Comparison of ENCODE assay signal across 16 cellular contexts in genomic region chr1:229034246-229034645, GRCh38.
A peak's percentile ranks its signal among the peaks of the same experiment; 100 is the strongest.
DNase-seq lines count a peak whose midpoint lies in the region; ATAC-seq, FAIRE-seq and TF ChIP-seq lines count a peak whose summit lies in the region.
"Had no signal": no experiment of that assay in that cellular context is flagged by ENCODE, and none has a peak within 500 bp of the region (broad histone marks: within the 10 kb centered on the region; RNA-seq: fewer than 3 reads in every experiment).

No MANE protein-coding gene starts in this region.

- H2AFZ ChIP-seq in H1 (ENCODE audit: low read length): no peak overlapping the region

- H3K4ac ChIP-seq in H1 (replicated peaks; ENCODE audit: insufficient read length, low read depth, low read length): no peak overlapping the region

- H3K9ac ChIP-seq in H1 (replicated peaks in 1 of 4; ENCODE audit: extremely low read depth in 1 of 4, low read depth in 3 of 4, low read length in 3 of 4): no peak overlapping the region
- H3K9ac ChIP-seq: BLaER1 had no signal

- peaks cover 7% of the 10 kb centered on the region for H3K36me3 Mint-ChIP-seq in activated CD8-positive, alpha-beta T cell treated with anti-CD3 and anti-CD28 coated beads, Interleukin-2, amount 10 ng/mL, durations not matched to agents 7 days and 5 days (ENCODE audit: low read depth)
- no peaks in the 10 kb centered on the region for H3K36me3 Mint-ChIP-seq in activated CD8-positive, alpha-beta T cell treated with anti-CD3 and anti-CD28 coated beads for 36 hours (ENCODE audit: low read depth)
- no peaks in the 10 kb centered on the region for H3K36me3 Mint-ChIP-seq in nephron (ENCODE audit: low read depth)
- H3K36me3 Mint-ChIP-seq in activated T-helper 2 cell treated with anti-CD3 and anti-CD28 coated beads, Interferon-gamma antibody, Interleukin-2, Interleukin-4, amounts not matched to agents 10 μg/mL and 5 μg/mL and 100 μg/mL, durations not matched to agents 14 hours and 24 hours and 36 hours (ENCODE audit: low read depth): no peaks in the 10 kb centered on the region

- TF ChIP-seq CTCF in activated CD8-positive, alpha-beta T cell treated with anti-CD3 and anti-CD28 coated beads for 36 hours (IDR thresholded peaks at IDR 0.05): no peak
- TF ChIP-seq CTCF in H1 (IDR thresholded peaks at IDR 0.05; ENCODE audit: control extremely low read depth in 1 of 3, insufficient read depth in 1 of 3, low read depth in 1 of 3, low read length in 3 of 3) (no peak), nephron (IDR thresholded peaks at IDR 0.05; ENCODE audit: unreplicated experiment in 3 of 3) (no peak)

- no peak for TF ChIP-seq RAD21 in H1 (IDR thresholded peaks at IDR 0.05 in 1 of 2, conservative IDR thresholded peaks at IDR 0.05 in 1 of 2; ENCODE audit: low read depth in 2 of 2, low read length in 2 of 2)

- TF ChIP-seq EP300 in H1 (IDR thresholded peaks at IDR 0.05; ENCODE audit: borderline replicate concordance in 1 of 2, low read depth in 2 of 2, low read length in 2 of 2): no peak

- peaks cover 2 to 8% (median 7%) of the 10 kb centered on the region in 4 experiments; a peak in 6 of 7 replicates for H3K4me1 ChIP-seq in H1 (replicated peaks in 1 of 4; ENCODE audit: control insufficient read depth in 3 of 4, insufficient read depth in 4 of 4, low read length in 3 of 4)
- no peaks in the 10 kb centered on the region for H3K4me1 ChIP-seq in aorta (ENCODE audit: control insufficient read depth in 1 of 2, insufficient read depth in 2 of 2, low read length in 2 of 2)

- intact Hi-C loops in activated CD8-positive, alpha-beta T cell treated with anti-CD3 and anti-CD28 coated beads for 36 hours (cut with micrococcal nuclease): no loop called here
- intact Hi-C loops in aorta (cut with DNase I): no loop called here
- intact Hi-C loops in activated T-helper 2 cell treated with anti-CD3 and anti-CD28 coated beads, Interferon-gamma antibody, Interleukin-2, Interleukin-4, amounts not matched to agents 10 μg/mL and 5 μg/mL and 100 μg/mL, durations not matched to agents 14 hours and 24 hours and 36 hours (cut with micrococcal nuclease): no loop called here

- CTCF ChIA-PET in activated CD8-positive, alpha-beta T cell treated with anti-CD3 and anti-CD28 coated beads, Interleukin-2, amount 10 ng/mL, durations not matched to agents 7 days and 5 days (lab: Charles Lee): interaction anchor here (1.3 kb wide), 1 partner anchor 15 kb away, joined by 3 read pairs; no protein-coding TSS in a partner anchor
- CTCF ChIA-PET in activated CD8-positive, alpha-beta T cell treated with anti-CD3 and anti-CD28 coated beads for 36 hours (lab: Charles Lee): interaction anchor here (1.2 to 2.0 kb wide), 4 partner anchors 13 to 370 kb away, joined by 3 to 5 read pairs (median 4); no protein-coding TSS in a partner anchor
- CTCF ChIA-PET in H1 (lab: Charles Lee; ENCODE audit: partially characterized antibody): interaction anchor here (0.6 to 2.0 kb wide), 7 partner anchors 19 to 372 kb away, joined by 3 to 7 read pairs (median 6); no protein-coding TSS in a partner anchor

- H3K27me3 ChIP-seq in H1 (replicated peaks in 1 of 4; ENCODE audit: control insufficient read depth in 3 of 4, extremely low read depth in 1 of 4, insufficient read depth in 3 of 4, low read length in 3 of 4) (peaks cover 0 to 3% (median 0%) of the 10 kb centered on the region in 4 experiments; a peak in 3 of 7 replicates), aorta (ENCODE audit: control insufficient read depth in 1 of 2, insufficient read depth in 2 of 2, low read length in 1 of 2) (no peaks in the 10 kb centered on the region)

- H2BK20ac ChIP-seq in H1 (ENCODE audit: low read length): no peak overlapping the region

- H2AK5ac ChIP-seq in H1 (ENCODE audit: low read depth, low read length): no peak overlapping the region

- no peaks in the 10 kb centered on the region for H3K79me2 ChIP-seq in H1 (ENCODE audit: control insufficient read depth in 1 of 2, insufficient read depth in 2 of 2, low read length in 2 of 2)

- H3K36me3 ChIP-seq in H1 (ENCODE audit: control insufficient read depth in 2 of 4, insufficient read depth in 4 of 4, low read length in 3 of 4) (no peaks in the 10 kb centered on the region), aorta (ENCODE audit: control insufficient read depth in 1 of 2, insufficient read depth in 2 of 2, low read length in 1 of 2) (no peaks in the 10 kb centered on the region)
- H3K36me3 ChIP-seq: BLaER1 had no signal

- H3K18ac ChIP-seq in H1 (ENCODE audit: extremely low read depth, low read length): no peak overlapping the region

- H3K79me1 ChIP-seq in H1 (ENCODE audit: low read depth, low read length): no peaks in the 10 kb centered on the region

- H4K8ac ChIP-seq in H1 (ENCODE audit: extremely low read depth, insufficient read depth, low read length): no peak overlapping the region

- H3K27ac ChIP-seq in H1 (ENCODE audit: low read depth, low read length): no peak overlapping the region
- H3K27ac ChIP-seq in aorta (ENCODE audit: low read depth in 1 of 2, low read length in 2 of 2): no peak overlapping the region
- H3K27ac ChIP-seq: 22Rv1, BLaER1 had no signal

- H3K27ac Mint-ChIP-seq in activated CD8-positive, alpha-beta T cell treated with anti-CD3 and anti-CD28 coated beads, Interleukin-2, amount 10 ng/mL, durations not matched to agents 7 days and 5 days: peak overlapping the region; percentile 40
- no peak overlapping the region for H3K27ac Mint-ChIP-seq in activated CD8-positive, alpha-beta T cell treated with anti-CD3 and anti-CD28 coated beads for 36 hours
- H3K27ac Mint-ChIP-seq in nephron: peak overlapping the region; percentile 82 to 90 (median 89)
- no peak overlapping the region for H3K27ac Mint-ChIP-seq in activated T-helper 2 cell treated with anti-CD3 and anti-CD28 coated beads, Interferon-gamma antibody, Interleukin-2, Interleukin-4, amounts not matched to agents 10 μg/mL and 5 μg/mL and 100 μg/mL, durations not matched to agents 14 hours and 24 hours and 36 hours
- H3K27ac Mint-ChIP-seq: GM23338, H9 had no signal

- H3K14ac ChIP-seq in H1 (ENCODE audit: insufficient read length): no peak overlapping the region

- H2BK12ac ChIP-seq in H1 (ENCODE audit: low read depth, low read length): no peak overlapping the region

- H4K5ac ChIP-seq in H1 (ENCODE audit: insufficient read length, low read depth, low read length): no peak overlapping the region

- H3K4me3 ChIP-seq in H1 (ENCODE audit: extremely low read depth in 1 of 4, insufficient read depth in 2 of 4, low read depth in 3 of 4, low read length in 4 of 4): no peak overlapping the region
- no peak overlapping the region for H3K4me3 ChIP-seq in aorta (ENCODE audit: low read length in 2 of 2)
- H3K4me3 ChIP-seq: BLaER1, GM12878, GM23338 had no signal

- TF ChIP-seq POLR2A in H1 (IDR thresholded peaks at IDR 0.05; ENCODE audit: control extremely low read depth in 1 of 2, low read depth in 2 of 2, low read length in 2 of 2): no peak

- no peak for ATAC-seq in activated CD8-positive, alpha-beta T cell treated with anti-CD3 and anti-CD28 coated beads, Interleukin-2, amount 10 ng/mL, durations not matched to agents 7 days and 5 days
- no peak for ATAC-seq in activated CD8-positive, alpha-beta T cell treated with anti-CD3 and anti-CD28 coated beads for 36 hours
- peak; percentile 42 for ATAC-seq in aorta (ENCODE audit: low FRiP score)
- ATAC-seq in HG03460 (IDR thresholded peaks at IDR 0.05; ENCODE audit: unreplicated experiment): no peak
- ATAC-seq: GM23338 had no signal

- no peak overlapping the region for H2BK120ac ChIP-seq in H1 (replicated peaks; ENCODE audit: low read depth, low read length)

- POLR2A ChIA-PET in activated CD8-positive, alpha-beta T cell treated with anti-CD3 and anti-CD28 coated beads, Interleukin-2, amount 10 ng/mL, durations not matched to agents 7 days and 5 days (lab: Charles Lee): interaction anchor here (0.7 kb wide), 1 partner anchor 13 kb away, joined by 3 read pairs; no protein-coding TSS in a partner anchor
- POLR2A ChIA-PET in activated CD8-positive, alpha-beta T cell treated with anti-CD3 and anti-CD28 coated beads for 36 hours (lab: Charles Lee): no interaction called here
- POLR2A ChIA-PET in H1 (lab: Charles Lee; ENCODE audit: partially characterized antibody): interaction anchor here (1.7 kb wide), 1 partner anchor 60 kb away, joined by 5 read pairs; no protein-coding TSS in a partner anchor

- no peak for FAIRE-seq in H1 (lab: Jason Lieb, UNC)
- FAIRE-seq: GM12878, GM18507 had no signal

- WGBS in H1 (ENCODE audit: extremely low coverage in 1 of 2, insufficient coverage in 1 of 2, insufficient read length in 1 of 2, insufficient replicate concordance in 2 of 2, low coverage in 1 of 2, low lambda C conversion rate in 2 of 2, missing lambda C conversion rate in 1 of 2), 2 experiments: 87% methylated on average over 2 of the region's 2 CpGs; no CpG with 5 or more reads in 1 of the 2 experiments
- 39 to 45% methylated on average over 2 of the region's 2 CpGs for WGBS in aorta, 2 donors

- H4K91ac ChIP-seq in H1 (replicated peaks; ENCODE audit: insufficient read length, low read length): peak overlapping the region; percentile 12

- no peak for DNase-seq in activated CD8-positive, alpha-beta T cell treated with anti-CD3 and anti-CD28 coated beads, Interleukin-2, amount 10 ng/mL, durations not matched to agents 7 days and 5 days
- no peak for DNase-seq in activated CD8-positive, alpha-beta T cell treated with anti-CD3 and anti-CD28 coated beads for 36 hours
- DNase-seq in H1 (ENCODE audit: low read depth in 1 of 2, low spot score in 2 of 2) (no peak), aorta (no peak), A172 (ENCODE audit: low spot score) (no peak)
- DNase-seq in activated T-helper 2 cell treated with anti-CD3 and anti-CD28 coated beads, Interferon-gamma antibody, Interleukin-2, Interleukin-4, amounts not matched to agents 10 μg/mL and 5 μg/mL and 100 μg/mL, durations not matched to agents 14 hours and 24 hours and 36 hours (ENCODE audit: low spot score): no peak
- DNase-seq: AML-193, DMS79, H9 had no signal

- no peaks in the 10 kb centered on the region for H3K9me3 Mint-ChIP-seq in activated CD8-positive, alpha-beta T cell treated with anti-CD3 and anti-CD28 coated beads, Interleukin-2, amount 10 ng/mL, durations not matched to agents 7 days and 5 days (ENCODE audit: insufficient read depth)
- no peaks in the 10 kb centered on the region for H3K9me3 Mint-ChIP-seq in activated CD8-positive, alpha-beta T cell treated with anti-CD3 and anti-CD28 coated beads for 36 hours
- peaks cover 5% of the 10 kb centered on the region for H3K9me3 Mint-ChIP-seq in nephron
- H3K9me3 Mint-ChIP-seq in activated T-helper 2 cell treated with anti-CD3 and anti-CD28 coated beads, Interferon-gamma antibody, Interleukin-2, Interleukin-4, amounts not matched to agents 10 μg/mL and 5 μg/mL and 100 μg/mL, durations not matched to agents 14 hours and 24 hours and 36 hours: no peaks in the 10 kb centered on the region
- H3K9me3 Mint-ChIP-seq: GM23338, H9 had no signal

- H3K56ac ChIP-seq in H1 (replicated peaks; ENCODE audit: insufficient read length, low read depth, low read length): no peak overlapping the region

- H3K4me3 Mint-ChIP-seq in activated CD8-positive, alpha-beta T cell treated with anti-CD3 and anti-CD28 coated beads, Interleukin-2, amount 10 ng/mL, durations not matched to agents 7 days and 5 days: no peak overlapping the region
- H3K4me3 Mint-ChIP-seq in activated CD8-positive, alpha-beta T cell treated with anti-CD3 and anti-CD28 coated beads for 36 hours: no peak overlapping the region
- no peak overlapping the region for H3K4me3 Mint-ChIP-seq in nephron
- no peak overlapping the region for H3K4me3 Mint-ChIP-seq in activated T-helper 2 cell treated with anti-CD3 and anti-CD28 coated beads, Interferon-gamma antibody, Interleukin-2, Interleukin-4, amounts not matched to agents 10 μg/mL and 5 μg/mL and 100 μg/mL, durations not matched to agents 14 hours and 24 hours and 36 hours (ENCODE audit: low read depth)
- H3K4me3 Mint-ChIP-seq: GM23338, H9 had no signal

- no peak overlapping the region for H3K23ac ChIP-seq in H1 (ENCODE audit: insufficient read length)

- H3K4me2 ChIP-seq in H1 (ENCODE audit: insufficient read depth in 1 of 2, low read depth in 2 of 2, low read length in 2 of 2): no peak overlapping the region
- H3K4me2 ChIP-seq: GM23338 had no signal

- peaks cover 44% of the 10 kb centered on the region for H3K4me1 Mint-ChIP-seq in activated CD8-positive, alpha-beta T cell treated with anti-CD3 and anti-CD28 coated beads, Interleukin-2, amount 10 ng/mL, durations not matched to agents 7 days and 5 days (ENCODE audit: low read depth)
- peaks cover 30% of the 10 kb centered on the region for H3K4me1 Mint-ChIP-seq in activated CD8-positive, alpha-beta T cell treated with anti-CD3 and anti-CD28 coated beads for 36 hours (ENCODE audit: low read depth)
- H3K4me1 Mint-ChIP-seq in nephron: peaks cover 57% of the 10 kb centered on the region
- peaks cover 5% of the 10 kb centered on the region for H3K4me1 Mint-ChIP-seq in activated T-helper 2 cell treated with anti-CD3 and anti-CD28 coated beads, Interferon-gamma antibody, Interleukin-2, Interleukin-4, amounts not matched to agents 10 μg/mL and 5 μg/mL and 100 μg/mL, durations not matched to agents 14 hours and 24 hours and 36 hours (ENCODE audit: low read depth)

- no peaks in the 10 kb centered on the region for H4K20me1 ChIP-seq in H1 (replicated peaks in 1 of 2; ENCODE audit: control insufficient read depth in 1 of 2, insufficient read depth in 2 of 2, low read length in 2 of 2)

- no peaks in the 10 kb centered on the region for H3K9me3 ChIP-seq in H1 (ENCODE audit: insufficient read depth in 2 of 2, low read depth in 1 of 2, low read length in 1 of 2)
- no peaks in the 10 kb centered on the region for H3K9me3 ChIP-seq in aorta (ENCODE audit: control insufficient read depth, low read length)
- H3K9me3 ChIP-seq: BLaER1 had no signal

- no peak overlapping the region for H2BK5ac ChIP-seq in H1 (ENCODE audit: low read depth, low read length)

- peaks cover 28% of the 10 kb centered on the region for H3K27me3 Mint-ChIP-seq in activated CD8-positive, alpha-beta T cell treated with anti-CD3 and anti-CD28 coated beads, Interleukin-2, amount 10 ng/mL, durations not matched to agents 7 days and 5 days (ENCODE audit: low read depth)
- peaks cover 9% of the 10 kb centered on the region for H3K27me3 Mint-ChIP-seq in activated CD8-positive, alpha-beta T cell treated with anti-CD3 and anti-CD28 coated beads for 36 hours
- peaks cover 23% of the 10 kb centered on the region for H3K27me3 Mint-ChIP-seq in nephron (ENCODE audit: low read depth)
- peaks cover 36% of the 10 kb centered on the region for H3K27me3 Mint-ChIP-seq in activated T-helper 2 cell treated with anti-CD3 and anti-CD28 coated beads, Interferon-gamma antibody, Interleukin-2, Interleukin-4, amounts not matched to agents 10 μg/mL and 5 μg/mL and 100 μg/mL, durations not matched to agents 14 hours and 24 hours and 36 hours (ENCODE audit: low read depth)

- H3K23me2 ChIP-seq in H1 (ENCODE audit: low read depth, low read length): no peaks in the 10 kb centered on the region

- H2BK15ac ChIP-seq in H1 (ENCODE audit: low read length): no peak overlapping the region

Comparison
In these comparisons a context has a peak if more than half of its experiments do, and no peak if none do; other contexts are left out.
1. H3K27ac Mint-ChIP-seq: peak in activated CD8-positive, alpha-beta T cell treated with anti-CD3 and anti-CD28 coated beads, Interleukin-2, amount 10 ng/mL, durations not matched to agents 7 days and 5 days (single experiment) and nephron (3 of 3); none in activated CD8-positive, alpha-beta T cell treated with anti-CD3 and anti-CD28 coated beads for 36 hours (single experiment) and activated T-helper 2 cell treated with anti-CD3 and anti-CD28 coated beads, Interferon-gamma antibody, Interleukin-2, Interleukin-4, amounts not matched to agents 10 μg/mL and 5 μg/mL and 100 μg/mL, durations not matched to agents 14 hours and 24 hours and 36 hours (single experiment).